ENCODE assay signal across 24 cellular contexts in genomic region chr11:77125695-77126094, GRCh38. TPM values are rescaled to one million over a fixed set of nuclear protein-coding genes. Genes with fewer than 3 reads are reported as not detected.
DNase-seq lines count a peak whose midpoint lies in the region; ATAC-seq, FAIRE-seq and TF ChIP-seq lines count a peak whose summit lies in the region.
"Had no signal": no experiment of that assay in that cellular context is flagged by ENCODE, and none has a peak within 500 bp of the region (broad histone marks: within the 10 kb centered on the region; RNA-seq: fewer than 3 reads in every experiment).

No MANE protein-coding gene starts in this region.

- FAIRE-seq in kidney (lab: Jason Lieb, UNC): no peak
- FAIRE-seq: D721Med, GM12878, GM19239, H1 had no signal

- ATAC-seq in right cardiac atrium: no peak
- ATAC-seq in stimulated activated effector memory CD8-positive, alpha-beta T cell treated with anti-CD3 and anti-CD28 coated beads, Interleukin-12 subunit alpha, Interleukin-12 subunit beta, amount 100 ng/mL, for 72 hours: no peak
- ATAC-seq: CD8-positive, alpha-beta T cell; GM12878 had no signal

- peaks cover 26% of the 10 kb centered on the region for H3K4me1 Mint-ChIP-seq in stimulated activated effector memory CD8-positive, alpha-beta T cell treated with anti-CD3 and anti-CD28 coated beads, Interleukin-12 subunit alpha, Interleukin-12 subunit beta, amount 100 ng/mL, for 72 hours

- H3K9me3 ChIP-seq in right cardiac atrium (ENCODE audit: control insufficient read depth, low read length) (no peaks in the 10 kb centered on the region), left ventricle myocardium inferior (replicated peaks) (no peaks in the 10 kb centered on the region), kidney (ENCODE audit: control insufficient read depth in 1 of 2, low read length in 2 of 2) (no peaks in the 10 kb centered on the region)
- H3K9me3 ChIP-seq: Caco-2 had no signal

- no peak for TF ChIP-seq CTCF in left ventricle myocardium inferior (IDR thresholded peaks at IDR 0.05; ENCODE audit: borderline replicate concordance)
- TF ChIP-seq CTCF in kidney (IDR thresholded peaks at IDR 0.05; ENCODE audit: borderline replicate concordance, extremely low read depth, insufficient read depth): no peak

- 87% methylated on average over 4 of the region's 4 CpGs for WGBS in right cardiac atrium

- H3K4me3 ChIP-seq in right cardiac atrium (ENCODE audit: low read length) (no peak overlapping the region), left ventricle myocardium inferior (no peak overlapping the region), kidney (ENCODE audit: low read length in 2 of 2) (no peak overlapping the region)
- H3K4me3 ChIP-seq: GM12878, GM23248 had no signal

- peak overlapping the region; percentile 64 for H3K4me3 Mint-ChIP-seq in stimulated activated effector memory CD8-positive, alpha-beta T cell treated with anti-CD3 and anti-CD28 coated beads, Interleukin-12 subunit alpha, Interleukin-12 subunit beta, amount 100 ng/mL, for 72 hours

- DNase-seq in right cardiac atrium: peak in 2 of 3 donors; percentile 32 to 35
- DNase-seq in left ventricle myocardium inferior: no peak
- DNase-seq in kidney: peak; percentile 53
- no peak for DNase-seq in stimulated activated effector memory CD8-positive, alpha-beta T cell treated with anti-CD3 and anti-CD28 coated beads, Interleukin-12 subunit alpha, Interleukin-12 subunit beta, amount 100 ng/mL, for 72 hours (ENCODE audit: low spot score in 2 of 2)
- no peak for DNase-seq in SK-N-DZ (ENCODE audit: low spot score)
- no peak for DNase-seq in kidney glomerular epithelial cell (lab: John Stamatoyannopoulos, UW)
- DNase-seq: Caco-2; CD4-positive, CD25-positive, alpha-beta regulatory T cell; CD8-positive, alpha-beta T cell; DMS 273 treated with DMSO at 0.1 percent for 48 hours; DMS79; EL; GDM1; GM23248; HCEC 1CT had no signal

- intact Hi-C loops in right cardiac atrium (cut with DNase I): loop anchor here in 3 of 4 donors (2.0 to 10.0 kb wide), 4 partner anchors 62 to 422 kb away; no protein-coding TSS in a partner anchor
- intact Hi-C loops in left ventricle myocardium inferior (cut with micrococcal nuclease): loop anchor here (5.0 kb wide), 1 partner anchor 62 kb away; no protein-coding TSS in a partner anchor
- intact Hi-C loops in kidney (cut with DNase I): no loop called here

- H3K36me3 ChIP-seq in left ventricle myocardium inferior: no peaks in the 10 kb centered on the region
- no peaks in the 10 kb centered on the region for H3K36me3 ChIP-seq in kidney (ENCODE audit: control insufficient read depth in 1 of 2, insufficient read depth in 2 of 2, low read length in 2 of 2)

- H3K4me1 ChIP-seq in right cardiac atrium (ENCODE audit: control insufficient read depth, insufficient read depth, low read length): no peaks in the 10 kb centered on the region
- peaks cover 32% of the 10 kb centered on the region for H3K4me1 ChIP-seq in left ventricle myocardium inferior
- peaks cover 13 to 14% of the 10 kb centered on the region in 2 donors for H3K4me1 ChIP-seq in kidney (ENCODE audit: control insufficient read depth in 1 of 2, insufficient read depth in 1 of 2, low read depth in 1 of 2, low read length in 2 of 2)

- H3K27ac Mint-ChIP-seq in stimulated activated effector memory CD8-positive, alpha-beta T cell treated with anti-CD3 and anti-CD28 coated beads, Interleukin-12 subunit alpha, Interleukin-12 subunit beta, amount 100 ng/mL, for 72 hours: no peak overlapping the region
- H3K27ac Mint-ChIP-seq: CD8-positive, alpha-beta T cell had no signal

- H3K9ac ChIP-seq in kidney (ENCODE audit: low read length in 2 of 2): no peak overlapping the region
- H3K9ac ChIP-seq: GM23248 had no signal

- no peaks in the 10 kb centered on the region for H3K9me3 Mint-ChIP-seq in stimulated activated effector memory CD8-positive, alpha-beta T cell treated with anti-CD3 and anti-CD28 coated beads, Interleukin-12 subunit alpha, Interleukin-12 subunit beta, amount 100 ng/mL, for 72 hours
- H3K9me3 Mint-ChIP-seq: CD8-positive, alpha-beta T cell had no signal

- H3K27ac ChIP-seq in right cardiac atrium (ENCODE audit: low read length) (no peak overlapping the region), left ventricle myocardium inferior (replicated peaks) (no peak overlapping the region), kidney (ENCODE audit: low read depth in 2 of 2, low read length in 2 of 2) (no peak overlapping the region)
- H3K27ac ChIP-seq: C4-2B, GM23248 had no signal

- no peaks in the 10 kb centered on the region for H3K27me3 ChIP-seq in right cardiac atrium (ENCODE audit: control insufficient read depth, insufficient read depth)
- peaks cover 13% of the 10 kb centered on the region for H3K27me3 ChIP-seq in left ventricle myocardium inferior (ENCODE audit: low read depth)

- no peaks in the 10 kb centered on the region for H3K36me3 Mint-ChIP-seq in stimulated activated effector memory CD8-positive, alpha-beta T cell treated with anti-CD3 and anti-CD28 coated beads, Interleukin-12 subunit alpha, Interleukin-12 subunit beta, amount 100 ng/mL, for 72 hours

RNA-seq across cellular contexts. Expression of gene MYO7A, which starts 2.4 kb away (rescaled TPM):
- total RNA-seq in right cardiac atrium: 1 to 10 TPM; 5.7 to 8.6 (median 6.8) TPM
- polyA plus RNA-seq in right cardiac atrium: 2.4 TPM
- 3.2 TPM for total RNA-seq in left ventricle myocardium inferior
- total RNA-seq in kidney: 10.7 TPM
- polyA plus RNA-seq in kidney (ENCODE audit: insufficient read depth, low read depth, low replicate concordance): 6.1 TPM
- polyA plus RNA-seq in SK-N-DZ (2014; cell fraction: cytosol; rRNA removed): 0.07 and 0.31 TPM in 2 replicates
- polyA plus RNA-seq in SK-N-DZ (2014; cell fraction: nucleus; rRNA removed): 0.37 and 1.0 TPM in 2 replicates
- total RNA-seq: A172, A673, GM23248 had no signal
- polyA plus RNA-seq: GM23248 had no signal

RNA-seq across cellular contexts. Expression of gene OMP, which starts 23.1 kb away (rescaled TPM):
- not detected for total RNA-seq in right cardiac atrium
- polyA plus RNA-seq in right cardiac atrium: not detected
- total RNA-seq in left ventricle myocardium inferior: not detected
- total RNA-seq in kidney: 1.8 TPM
- polyA plus RNA-seq in kidney (ENCODE audit: insufficient read depth, low read depth, low replicate concordance): not detected
- polyA plus RNA-seq in SK-N-DZ (2014; cell fraction: cytosol; rRNA removed): not detected in 2 replicates
- polyA plus RNA-seq in SK-N-DZ (2014; cell fraction: nucleus; rRNA removed): not detected in 2 replicates
- total RNA-seq: A172; A673; CD4-positive, CD25-positive, alpha-beta regulatory T cell; GM12878; GM23248; H1; H7 had no signal
- polyA plus RNA-seq: BJ; CD4-positive, CD25-positive, alpha-beta regulatory T cell; GM12878; GM23248; H1 had no signal

RNA-seq across cellular contexts. Expression of gene CAPN5, which starts 58.9 kb away (rescaled TPM):
- total RNA-seq in right cardiac atrium: 1 to 10 TPM; 4.6 to 6.9 (median 5.5) TPM
- 2.9 TPM for polyA plus RNA-seq in right cardiac atrium
- 2.3 TPM for total RNA-seq in left ventricle myocardium inferior
- 36.0 TPM for total RNA-seq in kidney
- polyA plus RNA-seq in kidney (ENCODE audit: insufficient read depth, low read depth, low replicate concordance): 20.0 TPM
- 4.1 and 4.9 TPM in 2 replicates for polyA plus RNA-seq in SK-N-DZ (2014; cell fraction: cytosol; rRNA removed)
- 9.0 and 9.1 TPM in 2 replicates for polyA plus RNA-seq in SK-N-DZ (2014; cell fraction: nucleus; rRNA removed)

Comparison
In these comparisons a context has a peak if more than half of its experiments do, and no peak if none do; other contexts are left out.
1. DNase-seq: peak in right cardiac atrium (2 of 3) and kidney (single experiment); none in left ventricle myocardium inferior (single experiment), stimulated activated effector memory CD8-positive, alpha-beta T cell treated with anti-CD3 and anti-CD28 coated beads, Interleukin-12 subunit alpha, Interleukin-12 subunit beta, amount 100 ng/mL, for 72 hours (0 of 2), SK-N-DZ (single experiment) and kidney glomerular epithelial cell (single experiment).